10 cellular contexts compared by ENCODE assay signal in genomic region chr5:159972538-159973362, GRCh38. TPM values are rescaled to one million over a fixed set of nuclear protein-coding genes. Genes with fewer than 3 reads are reported as not detected.
DNase-seq lines count a peak whose midpoint lies in the region; ATAC-seq and TF ChIP-seq lines count a peak whose summit lies in the region.
"Had no signal": no experiment of that assay in that cellular context is flagged by ENCODE, and none has a peak within 500 bp of the region (broad histone marks: within the 10 kb centered on the region; RNA-seq: fewer than 3 reads in every experiment).

No MANE protein-coding gene starts in this region.

- in situ Hi-C loops in HAP-1 (cut with MboI; ENCODE audit: low sequenced_read_pairs), result no loop called here

- no peak overlapping the region for H3K9ac ChIP-seq in iPS-15b (ENCODE audit: low read depth, low read length)

- intact Hi-C loops in activated T-helper 1 cell treated with anti-CD3 and anti-CD28 coated beads, Interleukin-12 subunit alpha, Interleukin-12 subunit beta, Interleukin-2, Interleukin-4 antibody, amounts not matched to agents 30 ng/mL and 10 ng/mL and 1 ng/mL, durations not matched to agents 14 hours and 24 hours and 36 hours (cut with micrococcal nuclease), result no loop called here
- intact Hi-C loops in spleen (cut with DNase I; ENCODE audit: low total_unique reads), result no loop called here

- peak overlapping the region; percentile 54 for H3K4me3 ChIP-seq in iPS-15b (ENCODE audit: low read depth, low read length)
- H3K4me3 ChIP-seq in spleen, result peak overlapping the region in 6 of 8 donors; percentile 4 to 63 (median 26)
- no peak overlapping the region for H3K4me3 ChIP-seq in HAP-1

- no peak overlapping the region for H3K27ac ChIP-seq in spleen
- H3K27ac ChIP-seq: epithelial cell of prostate had no signal

- no peak for ATAC-seq in activated CD8-positive, alpha-beta memory T cell treated with anti-CD3 and anti-CD28 coated beads, Interleukin-2, amount 10 ng/mL, durations not matched to agents 7 days and 5 days
- ATAC-seq in GM18511 (IDR thresholded peaks at IDR 0.05; ENCODE audit: unreplicated experiment), result no peak

- H3K4me1 Mint-ChIP-seq in activated CD8-positive, alpha-beta memory T cell treated with anti-CD3 and anti-CD28 coated beads, Interleukin-2, amount 10 ng/mL, durations not matched to agents 7 days and 5 days, result peaks cover 9% of the 10 kb centered on the region
- peaks cover 5% of the 10 kb centered on the region for H3K4me1 Mint-ChIP-seq in activated T-helper 1 cell treated with anti-CD3 and anti-CD28 coated beads, Interleukin-12 subunit alpha, Interleukin-12 subunit beta, Interleukin-2, Interleukin-4 antibody, amounts not matched to agents 30 ng/mL and 10 ng/mL and 1 ng/mL, durations not matched to agents 14 hours and 24 hours and 36 hours (ENCODE audit: low read depth)

- no peaks in the 10 kb centered on the region for H3K9me3 ChIP-seq in iPS-15b (ENCODE audit: control insufficient read depth, insufficient read depth, low read length)
- H3K9me3 ChIP-seq in spleen, result no peaks in the 10 kb centered on the region
- no peaks in the 10 kb centered on the region for H3K9me3 ChIP-seq in HAP-1
- H3K9me3 ChIP-seq: adrenal gland had no signal

- no peak for TF ChIP-seq POLR2A in spleen (IDR thresholded peaks at IDR 0.05)

- H3K36me3 ChIP-seq in iPS-15b (ENCODE audit: control insufficient read depth, insufficient read depth, low read length) (no peaks in the 10 kb centered on the region), spleen (no peaks in the 10 kb centered on the region), HAP-1 (replicated peaks) (no peaks in the 10 kb centered on the region)
- H3K36me3 ChIP-seq: adrenal gland had no signal

- no peaks in the 10 kb centered on the region for H3K9me3 Mint-ChIP-seq in activated CD8-positive, alpha-beta memory T cell treated with anti-CD3 and anti-CD28 coated beads, Interleukin-2, amount 10 ng/mL, durations not matched to agents 7 days and 5 days (ENCODE audit: low read depth)
- no peaks in the 10 kb centered on the region for H3K9me3 Mint-ChIP-seq in activated T-helper 1 cell treated with anti-CD3 and anti-CD28 coated beads, Interleukin-12 subunit alpha, Interleukin-12 subunit beta, Interleukin-2, Interleukin-4 antibody, amounts not matched to agents 30 ng/mL and 10 ng/mL and 1 ng/mL, durations not matched to agents 14 hours and 24 hours and 36 hours

- CTCF ChIA-PET in activated CD8-positive, alpha-beta memory T cell treated with anti-CD3 and anti-CD28 coated beads, Interleukin-2, amount 10 ng/mL, durations not matched to agents 7 days and 5 days (lab: Charles Lee), result interaction anchor here (1.0 kb wide), 1 partner anchor 14 kb away, joined by 4 read pairs; no protein-coding TSS in a partner anchor

- peak overlapping the region; percentile 55 for H3K27ac Mint-ChIP-seq in activated CD8-positive, alpha-beta memory T cell treated with anti-CD3 and anti-CD28 coated beads, Interleukin-2, amount 10 ng/mL, durations not matched to agents 7 days and 5 days
- no peak overlapping the region for H3K27ac Mint-ChIP-seq in activated T-helper 1 cell treated with anti-CD3 and anti-CD28 coated beads, Interleukin-12 subunit alpha, Interleukin-12 subunit beta, Interleukin-2, Interleukin-4 antibody, amounts not matched to agents 30 ng/mL and 10 ng/mL and 1 ng/mL, durations not matched to agents 14 hours and 24 hours and 36 hours

- H3K4me3 Mint-ChIP-seq in activated CD8-positive, alpha-beta memory T cell treated with anti-CD3 and anti-CD28 coated beads, Interleukin-2, amount 10 ng/mL, durations not matched to agents 7 days and 5 days, result no peak overlapping the region
- H3K4me3 Mint-ChIP-seq in activated T-helper 1 cell treated with anti-CD3 and anti-CD28 coated beads, Interleukin-12 subunit alpha, Interleukin-12 subunit beta, Interleukin-2, Interleukin-4 antibody, amounts not matched to agents 30 ng/mL and 10 ng/mL and 1 ng/mL, durations not matched to agents 14 hours and 24 hours and 36 hours, result peak overlapping the region; percentile 50

- peaks cover 4% of the 10 kb centered on the region for H3K36me3 Mint-ChIP-seq in activated CD8-positive, alpha-beta memory T cell treated with anti-CD3 and anti-CD28 coated beads, Interleukin-2, amount 10 ng/mL, durations not matched to agents 7 days and 5 days
- no peaks in the 10 kb centered on the region for H3K36me3 Mint-ChIP-seq in activated T-helper 1 cell treated with anti-CD3 and anti-CD28 coated beads, Interleukin-12 subunit alpha, Interleukin-12 subunit beta, Interleukin-2, Interleukin-4 antibody, amounts not matched to agents 30 ng/mL and 10 ng/mL and 1 ng/mL, durations not matched to agents 14 hours and 24 hours and 36 hours (ENCODE audit: low read depth)

- no peak for TF ChIP-seq CTCF in spleen (IDR thresholded peaks at IDR 0.05 in 8 of 11, conservative IDR thresholded peaks at IDR 0.05 in 3 of 11)

- WGBS in spleen, 5 donors, result 18 to 43% (median 27%) methylated on average over 39 to 50 of the region's 50 CpGs

- no peaks in the 10 kb centered on the region for H3K4me1 ChIP-seq in iPS-15b (ENCODE audit: control insufficient read depth, insufficient read depth, low read length)
- peaks cover 0 to 36% (median 14%) of the 10 kb centered on the region in 6 donors for H3K4me1 ChIP-seq in spleen
- H3K4me1 ChIP-seq in HAP-1, result no peaks in the 10 kb centered on the region

- peaks cover 58% of the 10 kb centered on the region for H3K27me3 ChIP-seq in iPS-15b (ENCODE audit: control insufficient read depth, insufficient read depth, low read length)
- peaks cover 0 to 72% (median 39%) of the 10 kb centered on the region in 7 donors for H3K27me3 ChIP-seq in spleen (replicated peaks in 1 of 7)
- peaks cover 40% of the 10 kb centered on the region for H3K27me3 ChIP-seq in HAP-1 (ENCODE audit: low read depth)

- peaks cover 65% of the 10 kb centered on the region for H3K27me3 Mint-ChIP-seq in activated CD8-positive, alpha-beta memory T cell treated with anti-CD3 and anti-CD28 coated beads, Interleukin-2, amount 10 ng/mL, durations not matched to agents 7 days and 5 days
- H3K27me3 Mint-ChIP-seq in activated T-helper 1 cell treated with anti-CD3 and anti-CD28 coated beads, Interleukin-12 subunit alpha, Interleukin-12 subunit beta, Interleukin-2, Interleukin-4 antibody, amounts not matched to agents 30 ng/mL and 10 ng/mL and 1 ng/mL, durations not matched to agents 14 hours and 24 hours and 36 hours (ENCODE audit: insufficient read depth), result peaks cover 58% of the 10 kb centered on the region

- DNase-seq in activated CD8-positive, alpha-beta memory T cell treated with anti-CD3 and anti-CD28 coated beads, Interleukin-2, amount 10 ng/mL, durations not matched to agents 7 days and 5 days, result no peak
- no peak for DNase-seq in activated CD8-positive, alpha-beta memory T cell treated with anti-CD3 and anti-CD28 coated beads for 24 hours
- DNase-seq in activated T-helper 1 cell treated with anti-CD3 and anti-CD28 coated beads, Interleukin-12 subunit alpha, Interleukin-12 subunit beta, Interleukin-2, Interleukin-4 antibody, amounts not matched to agents 30 ng/mL and 10 ng/mL and 1 ng/mL, durations not matched to agents 14 hours and 24 hours and 36 hours (ENCODE audit: low spot score), result no peak
- DNase-seq in spleen (no peak), nucleus accumbens (lab: John Stamatoyannopoulos, UW) (no peak), HAP-1 (ENCODE audit: low spot score in 2 of 2) (no peak)

RNA-seq across cellular contexts. Expression of gene TTC1, which starts 36.2 kb away (rescaled TPM):
- 10 to 100 TPM; 39.3 to 54.5 TPM for total RNA-seq in activated CD8-positive, alpha-beta memory T cell treated with anti-CD3 and anti-CD28 coated beads, Interleukin-2, amount 10 ng/mL, durations not matched to agents 7 days and 5 days
- 65.9 and 69.1 TPM in 2 replicates for total RNA-seq in activated T-helper 1 cell treated with anti-CD3 and anti-CD28 coated beads, Interleukin-12 subunit alpha, Interleukin-12 subunit beta, Interleukin-2, Interleukin-4 antibody, amounts not matched to agents 30 ng/mL and 10 ng/mL and 1 ng/mL, durations not matched to agents 14 hours and 24 hours and 36 hours
- total RNA-seq in spleen, result 10 to 100 TPM; 29.2 to 46.8 (median 39.5) TPM
- polyA plus RNA-seq in spleen, result 10 to 100 TPM; 36.1 to 55.2 (median 46.6) TPM

RNA-seq across cellular contexts. Expression of gene ADRA1B, which starts 56.5 kb away (rescaled TPM):
- total RNA-seq in activated CD8-positive, alpha-beta memory T cell treated with anti-CD3 and anti-CD28 coated beads, Interleukin-2, amount 10 ng/mL, durations not matched to agents 7 days and 5 days, result under 1 TPM in 1 of 2 experiments, not detected in 1; 0.49 TPM
- total RNA-seq in activated T-helper 1 cell treated with anti-CD3 and anti-CD28 coated beads, Interleukin-12 subunit alpha, Interleukin-12 subunit beta, Interleukin-2, Interleukin-4 antibody, amounts not matched to agents 30 ng/mL and 10 ng/mL and 1 ng/mL, durations not matched to agents 14 hours and 24 hours and 36 hours, result not detected in 2 replicates
- total RNA-seq in spleen, result 10 to 100 TPM in 5 of 7 donors, 1 to 10 TPM in 2; 6.9 to 39.6 (median 13.8) TPM
- 1 to 10 TPM in 2 of 3 donors, under 1 TPM in 1; 0.65 to 4.3 (median 1.3) TPM for polyA plus RNA-seq in spleen
